ENCODE assay signal across 1 cellular context in the genomic region with DNA sequence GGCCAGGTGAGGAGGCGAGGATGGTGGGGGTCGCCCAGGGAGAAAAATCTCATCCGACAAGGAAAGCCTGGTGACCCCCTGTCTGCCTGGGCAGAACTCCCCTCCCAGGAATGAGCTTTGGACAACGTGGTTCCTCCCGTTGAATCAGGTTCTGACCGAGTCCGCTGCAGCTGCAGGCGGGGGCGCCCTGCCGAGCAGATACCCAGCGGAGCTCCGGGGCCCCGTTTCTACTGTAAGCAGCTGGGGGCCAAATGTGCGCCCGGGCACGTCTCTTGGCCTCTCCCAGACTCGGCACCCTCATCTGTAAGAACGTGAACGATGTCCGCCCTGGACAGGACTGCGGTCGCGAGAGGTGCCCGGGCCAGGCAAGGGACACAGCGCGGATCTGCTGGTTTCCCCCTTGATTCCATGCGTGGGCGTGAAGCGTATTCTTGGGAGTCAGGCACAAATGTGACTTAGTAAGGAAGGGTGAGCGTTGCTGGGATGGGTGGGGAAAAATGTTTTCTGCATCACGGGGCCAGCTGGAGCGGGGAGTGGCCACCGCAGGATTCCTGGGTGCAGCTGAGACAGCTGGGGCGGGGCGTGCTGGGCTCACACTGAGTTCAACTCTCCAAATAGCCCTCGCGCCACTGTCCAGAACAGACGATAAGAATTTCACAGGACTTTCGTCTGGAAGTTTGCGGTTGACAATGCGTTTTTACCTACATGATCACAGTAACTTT.
A peak's percentile ranks its signal among the peaks of the same experiment; 100 is the strongest.
TF ChIP-seq lines count a peak whose summit lies in the region.

No MANE protein-coding gene starts in this region.

TF ChIP-seq in K562, 482 proteins besides CTCF, POLR2A, EP300 and RAD21 (continued from another document):
- TF ChIP-seq SAP30 (IDR thresholded peaks at IDR 0.05; ENCODE audit: borderline replicate concordance, insufficient read depth, low read depth, low read length, poor library complexity, severe bottlenecking) (peak; percentile 65), GABPB1 (CRISPR knock-in tag; IDR thresholded peaks at IDR 0.05) (no peak), GATAD2B (IDR thresholded peaks at IDR 0.05; ENCODE audit: borderline replicate concordance) (no peak), TFAM (CRISPR knock-in tag; conservative IDR thresholded peaks at IDR 0.05) (no peak)
- TF ChIP-seq, protein P1, sequence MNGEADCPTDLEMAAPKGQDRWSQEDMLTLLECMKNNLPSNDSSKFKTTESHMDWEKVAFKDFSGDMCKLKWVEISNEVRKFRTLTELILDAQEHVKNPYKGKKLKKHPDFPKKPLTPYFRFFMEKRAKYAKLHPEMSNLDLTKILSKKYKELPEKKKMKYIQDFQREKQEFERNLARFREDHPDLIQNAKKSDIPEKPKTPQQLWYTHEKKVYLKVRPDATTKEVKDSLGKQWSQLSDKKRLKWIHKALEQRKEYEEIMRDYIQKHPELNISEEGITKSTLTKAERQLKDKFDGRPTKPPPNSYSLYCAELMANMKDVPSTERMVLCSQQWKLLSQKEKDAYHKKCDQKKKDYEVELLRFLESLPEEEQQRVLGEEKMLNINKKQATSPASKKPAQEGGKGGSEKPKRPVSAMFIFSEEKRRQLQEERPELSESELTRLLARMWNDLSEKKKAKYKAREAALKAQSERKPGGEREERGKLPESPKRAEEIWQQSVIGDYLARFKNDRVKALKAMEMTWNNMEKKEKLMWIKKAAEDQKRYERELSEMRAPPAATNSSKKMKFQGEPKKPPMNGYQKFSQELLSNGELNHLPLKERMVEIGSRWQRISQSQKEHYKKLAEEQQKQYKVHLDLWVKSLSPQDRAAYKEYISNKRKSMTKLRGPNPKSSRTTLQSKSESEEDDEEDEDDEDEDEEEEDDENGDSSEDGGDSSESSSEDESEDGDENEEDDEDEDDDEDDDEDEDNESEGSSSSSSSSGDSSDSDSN (IDR thresholded peaks at IDR 0.05; ENCODE audit: borderline replicate concordance in 1 of 2, low read depth in 2 of 2, low read length in 2 of 2): no peak
- TF ChIP-seq, protein P2, sequence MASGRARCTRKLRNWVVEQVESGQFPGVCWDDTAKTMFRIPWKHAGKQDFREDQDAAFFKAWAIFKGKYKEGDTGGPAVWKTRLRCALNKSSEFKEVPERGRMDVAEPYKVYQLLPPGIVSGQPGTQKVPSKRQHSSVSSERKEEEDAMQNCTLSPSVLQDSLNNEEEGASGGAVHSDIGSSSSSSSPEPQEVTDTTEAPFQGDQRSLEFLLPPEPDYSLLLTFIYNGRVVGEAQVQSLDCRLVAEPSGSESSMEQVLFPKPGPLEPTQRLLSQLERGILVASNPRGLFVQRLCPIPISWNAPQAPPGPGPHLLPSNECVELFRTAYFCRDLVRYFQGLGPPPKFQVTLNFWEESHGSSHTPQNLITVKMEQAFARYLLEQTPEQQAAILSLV (tag; IDR thresholded peaks at IDR 0.05): no peak
